In the genomic region with DNA sequence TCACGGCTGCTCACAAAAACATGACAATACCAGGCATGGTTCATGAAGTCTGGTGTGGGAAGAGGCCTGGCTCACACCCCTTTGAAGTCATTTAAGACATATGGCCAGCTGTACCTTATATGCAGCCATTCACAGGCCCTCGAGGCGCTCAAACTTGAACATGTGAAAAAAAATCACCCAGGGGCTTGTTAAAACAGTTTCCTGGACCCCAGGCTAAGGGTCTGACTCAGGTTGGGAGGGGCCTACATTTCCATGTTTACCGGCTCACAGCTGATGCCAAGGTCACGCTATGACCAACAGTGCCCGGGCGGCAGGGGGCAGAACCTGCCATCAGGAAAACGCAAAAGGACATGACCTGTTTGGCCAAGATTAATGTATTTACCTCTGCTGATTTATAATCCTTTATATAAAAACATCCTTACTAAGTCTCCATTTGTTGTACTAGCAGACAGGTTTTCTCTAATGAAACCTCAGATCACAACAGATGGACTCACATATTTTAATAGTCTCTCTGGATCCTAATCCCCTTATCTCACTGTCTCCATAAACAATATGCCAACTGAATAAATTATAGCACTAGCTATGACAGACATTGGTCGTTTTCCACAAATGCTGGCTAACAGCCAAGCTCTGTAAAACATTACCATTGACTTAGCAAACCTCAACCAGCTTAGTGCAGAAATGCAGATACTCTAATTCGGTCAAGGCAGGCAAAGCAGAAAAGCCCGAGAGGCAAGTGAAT, we compare ENCODE assay signal across 8 cellular contexts. TPM values are rescaled to one million over a fixed set of nuclear protein-coding genes. Genes with fewer than 3 reads are reported as not detected.
A peak's percentile ranks its signal among the peaks of the same experiment; 100 is the strongest.
DNase-seq lines count a peak whose midpoint lies in the region; FAIRE-seq and TF ChIP-seq lines count a peak whose summit lies in the region.

No MANE protein-coding gene starts in this region.

- peak; percentile 78 for FAIRE-seq in RCC 7860 (lab: Jason Lieb, UNC)
- FAIRE-seq in frontal cortex (lab: Jason Lieb, UNC), result no peak

- H3K4me1 ChIP-seq in A673 (ENCODE audit: insufficient read depth, low read length, poor library complexity, severe bottlenecking), result peaks cover 59% of the 10 kb centered on the region
- H3K4me1 ChIP-seq in neuronal stem cell (ENCODE audit: control insufficient read depth in 2 of 2, insufficient read depth in 1 of 2, low read depth in 1 of 2, low read length in 2 of 2), result peaks cover 2 to 32% of the 10 kb centered on the region in 2 donors

- H3K27me3 ChIP-seq in A673 (replicated peaks; ENCODE audit: insufficient read depth, low read depth, low read length, poor library complexity), result no peaks in the 10 kb centered on the region
- H3K27me3 ChIP-seq in neuronal stem cell (ENCODE audit: control insufficient read depth in 3 of 3, insufficient read depth in 3 of 3, low read depth in 1 of 3, low read length in 3 of 3), result no peaks in the 10 kb centered on the region

- H3K4me3 ChIP-seq in A673 (ENCODE audit: low read depth, low read length, poor library complexity, severe bottlenecking) (no peak overlapping the region), epithelial cell of proximal tubule (ENCODE audit: low read depth, low read length) (no peak overlapping the region), neuronal stem cell (ENCODE audit: low read length in 2 of 2) (no peak overlapping the region)

- no peak overlapping the region for H4K8ac ChIP-seq in neuronal stem cell (ENCODE audit: low read depth, low read length)

- peaks cover 6% of the 10 kb centered on the region for H3K79me1 ChIP-seq in neuronal stem cell (ENCODE audit: low read depth, low read length)

- no peak overlapping the region for H3K4ac ChIP-seq in neuronal stem cell (ENCODE audit: low read length)

- H3K36me3 ChIP-seq in A673 (ENCODE audit: insufficient read depth, low read length, poor library complexity, severe bottlenecking) (no peaks in the 10 kb centered on the region), neuronal stem cell (replicated peaks in 1 of 2; ENCODE audit: control insufficient read depth in 2 of 2, insufficient read depth in 2 of 2, low read length in 2 of 2) (no peaks in the 10 kb centered on the region)

- H3K18ac ChIP-seq in neuronal stem cell (ENCODE audit: low read length), result peak overlapping the region; percentile 39

- H3K9ac ChIP-seq in neuronal stem cell (ENCODE audit: low read depth, low read length, poor library complexity), result no peak overlapping the region

- H3K14ac ChIP-seq in neuronal stem cell (ENCODE audit: low read length), result no peak overlapping the region

- H4K91ac ChIP-seq in neuronal stem cell (ENCODE audit: low read depth, low read length, poor library complexity), result no peak overlapping the region

- intact Hi-C loops in A673 (cut with micrococcal nuclease; ENCODE audit: unreplicated experiment), result no loop called here

- no peak overlapping the region for H3K4me2 ChIP-seq in neuronal stem cell (ENCODE audit: insufficient read depth, low read length, poor library complexity, severe bottlenecking)

- H3K27ac ChIP-seq in A673 (ENCODE audit: low read depth, low read length, poor library complexity, severe bottlenecking) (peak overlapping the region; percentile 31), neuronal stem cell (replicated peaks; ENCODE audit: low read length) (no peak overlapping the region)

- H3K23ac ChIP-seq in neuronal stem cell (ENCODE audit: low read depth, low read length, poor library complexity), result no peak overlapping the region

- DNase-seq in A673 (ENCODE audit: low spot score) (peak; percentile 95), HT-29 (ENCODE audit: low spot score) (peak; percentile 97), RCC 7860 (ENCODE audit: low spot score) (peak; percentile 64), epithelial cell of proximal tubule (ENCODE audit: low read depth) (no peak), neuronal stem cell (ENCODE audit: low spot score) (no peak), frontal cortex (ENCODE audit: low spot score in 2 of 2) (no peak), GM13977 (ENCODE audit: low spot score) (no peak), cortex of kidney (lab: John Stamatoyannopoulos, UW) (no peak)

- POLR2A ChIA-PET in A673 (lab: Charles Lee; ENCODE audit: low non-redundant PET), result interaction anchor here (0.7 kb wide), 1 partner anchor 28 kb away, joined by 3 read pairs; no protein-coding TSS in a partner anchor

- no peak overlapping the region for H2AK5ac ChIP-seq in neuronal stem cell (ENCODE audit: low read depth, low read length)

- no peak overlapping the region for H2BK120ac ChIP-seq in neuronal stem cell (ENCODE audit: low read depth, low read length)

- no peak overlapping the region for H2BK12ac ChIP-seq in neuronal stem cell (ENCODE audit: low read length)

- no peak overlapping the region for H2BK15ac ChIP-seq in neuronal stem cell (ENCODE audit: low read length)

- BruUV-seq in A673 (replicated peaks; lab: Mats Ljungman, UMichigan), result TSS peak; percentile 15

- H3K9me3 ChIP-seq in A673 (ENCODE audit: low read depth, low read length, poor library complexity, severe bottlenecking) (no peaks in the 10 kb centered on the region), neuronal stem cell (replicated peaks in 1 of 2; ENCODE audit: control insufficient read depth in 2 of 2, insufficient read depth in 1 of 2, low read depth in 1 of 2, low read length in 2 of 2) (no peaks in the 10 kb centered on the region)

- WGBS in neuronal stem cell (ENCODE audit: extremely low coverage in 2 of 2, insufficient read length in 2 of 2, insufficient replicate concordance in 1 of 2), 2 donors, result no CpG with 5 or more reads among the region's 11 CpGs

- CTCF ChIA-PET in A673 (lab: Charles Lee), result interaction anchor here (0.6 kb wide), 1 partner anchor 7 kb away, joined by 4 read pairs; no protein-coding TSS in a partner anchor

- H2AFZ ChIP-seq in neuronal stem cell (ENCODE audit: low read length), result no peak overlapping the region

- no peak overlapping the region for H2BK5ac ChIP-seq in neuronal stem cell (ENCODE audit: low read length)

- in situ Hi-C loops in GM13977 (cut with MboI; ENCODE audit: low pct_unique_long_range_greater_than_20kb, low sequenced_read_pairs, unreplicated experiment), result loop anchor here (10.0 kb wide), 1 partner anchor 176 kb away; no protein-coding TSS in a partner anchor

- TF ChIP-seq CTCF in A673 (conservative IDR thresholded peaks at IDR 0.05; ENCODE audit: low read depth, low read length), result no peak
- TF ChIP-seq CTCF in epithelial cell of proximal tubule (conservative IDR thresholded peaks at IDR 0.05; ENCODE audit: low read depth, low read length), result peak; percentile 48
- TF ChIP-seq CTCF in GM13977 (IDR thresholded peaks at IDR 0.05; ENCODE audit: extremely low read depth, insufficient read depth, missing control alignments), result no peak

RNA-seq across cellular contexts. Expression of a gene that starts 19.9 kb away (rescaled TPM):
- total RNA-seq in A673 (2021), result 144 and 146 TPM in 2 replicates
- 277 and 282 TPM in 2 replicates for total RNA-seq in HT-29 (2014; rRNA removed; shearing (Covaris generic))
- 264 and 309 TPM in 2 replicates for total RNA-seq in epithelial cell of proximal tubule
- 32.4 TPM for polyA plus RNA-seq in neuronal stem cell (2013, experiment 1 of 2)
- polyA plus RNA-seq in neuronal stem cell (2013, experiment 2 of 2), result 32.9 TPM
- 114 TPM for total RNA-seq in frontal cortex

Comparison
In these comparisons a context has a peak if more than half of its experiments do, and no peak if none do; other contexts are left out.
1. DNase-seq: peak in A673 (single experiment), HT-29 (single experiment) and RCC 7860 (single experiment); none in epithelial cell of proximal tubule (single experiment), neuronal stem cell (single experiment), frontal cortex (0 of 2), GM13977 (single experiment) and cortex of kidney (single experiment).